ENCODE assay signal across 38 cellular contexts in genomic region chr4:175716956-175717355, GRCh38.
"Had no signal": no experiment of that assay in that cellular context is flagged by ENCODE, and none has a peak within 500 bp of the region (broad histone marks: within the 10 kb centered on the region; RNA-seq: fewer than 3 reads in every experiment).

No MANE protein-coding gene starts in this region.

- H3K36me3 Mint-ChIP-seq: activated CD4-positive, alpha-beta memory T cell treated with anti-CD3 and anti-CD28 coated beads for 36 hours; activated naive CD4-positive, alpha-beta T cell treated with anti-CD3 and anti-CD28 coated beads, Interleukin-2, amount 50 U/mL, for 72 hours; activated naive CD8-positive, alpha-beta T cell treated with anti-CD3 and anti-CD28 coated beads, Interleukin-2, amount 10 ng/mL, durations not matched to agents 7 days and 5 days; T-cell had no signal

- ATAC-seq: activated CD8-positive, alpha-beta T cell treated with anti-CD3 and anti-CD28 coated beads for 36 hours; activated naive CD4-positive, alpha-beta T cell treated with anti-CD3 and anti-CD28 coated beads, Interleukin-2, amount 50 U/mL, for 72 hours; activated naive CD8-positive, alpha-beta T cell treated with anti-CD3 and anti-CD28 coated beads, Interleukin-2, amount 50 U/mL, for 24 hours; activated T-cell treated with anti-CD3 and anti-CD28 coated beads, Interleukin-2, amount 50 U/mL, for 4 hours; activated T-cell treated with anti-CD3 and anti-CD28 coated beads, Interleukin-2, amount 50 U/mL, for 72 hours; activated T-helper 17 cell treated with anti-CD3 and anti-CD28 coated beads, Interleukin-2, amount 50 U/mL, for 72 hours; T-cell had no signal

- FAIRE-seq: colon, TTC549 had no signal

- H3K27ac Mint-ChIP-seq: activated B cell treated with CpG ODN at 0.5 μM for 24 hours; activated CD4-positive, alpha-beta memory T cell treated with anti-CD3 and anti-CD28 coated beads for 36 hours; activated CD4-positive, alpha-beta T cell treated with anti-CD3 and anti-CD28 coated beads, Interleukin-2, amount 10 ng/mL, durations not matched to agents 24 days and 14 days; activated CD8-positive, alpha-beta T cell treated with anti-CD3 and anti-CD28 coated beads for 36 hours; activated naive CD4-positive, alpha-beta T cell treated with anti-CD3 and anti-CD28 coated beads for 36 hours; activated naive CD4-positive, alpha-beta T cell treated with anti-CD3 and anti-CD28 coated beads, Interleukin-2, amount 50 U/mL, for 72 hours; activated naive CD8-positive, alpha-beta T cell treated with anti-CD3 and anti-CD28 coated beads, Interleukin-2, amount 10 ng/mL, durations not matched to agents 7 days and 5 days; activated naive CD8-positive, alpha-beta T cell treated with anti-CD3 and anti-CD28 coated beads, Interleukin-2, amount 50 U/mL, for 24 hours; activated T-cell treated with anti-CD3 and anti-CD28 coated beads, Interleukin-2, amount 50 U/mL, for 72 hours; activated T-helper 1 cell treated with anti-CD3 and anti-CD28 coated beads, Interleukin-12 subunit alpha, Interleukin-12 subunit beta, Interleukin-2, Interleukin-4 antibody, amounts not matched to agents 30 ng/mL and 10 ng/mL and 1 ng/mL, durations not matched to agents 14 hours and 24 hours and 36 hours; activated T-helper 17 cell treated with anti-CD3 and anti-CD28 coated beads, Interleukin-2, amount 50 U/mL, for 72 hours; T-cell; T-helper 1 cell treated with Interleukin-12 subunit alpha and Interleukin-12 subunit beta and Interleukin-4 antibody, amounts not matched to agents 30 μg/mL and 1 μg/mL, for 36 hours; T-helper 2 cell treated with Interferon-gamma antibody and Interleukin-4, amounts not matched to agents 5 μg/mL and 100 μg/mL, for 36 hours had no signal

- H3K27me3 Mint-ChIP-seq: activated B cell treated with CpG ODN at 0.5 μM for 24 hours; activated CD4-positive, alpha-beta memory T cell treated with anti-CD3 and anti-CD28 coated beads for 36 hours; activated CD4-positive, alpha-beta T cell treated with anti-CD3 and anti-CD28 coated beads, Interleukin-2, amount 10 ng/mL, durations not matched to agents 24 days and 14 days; activated CD8-positive, alpha-beta T cell treated with anti-CD3 and anti-CD28 coated beads for 36 hours; activated naive CD8-positive, alpha-beta T cell treated with anti-CD3 and anti-CD28 coated beads, Interleukin-2, amount 10 ng/mL, durations not matched to agents 7 days and 5 days; activated naive CD8-positive, alpha-beta T cell treated with anti-CD3 and anti-CD28 coated beads, Interleukin-2, amount 50 U/mL, for 24 hours; activated T-helper 17 cell treated with anti-CD3 and anti-CD28 coated beads, Interleukin-2, amount 50 U/mL, for 72 hours; T-cell had no signal

- DNase-seq: activated B cell treated with CpG ODN at 0.5 μM for 24 hours; activated CD4-positive, alpha-beta memory T cell treated with anti-CD3 and anti-CD28 coated beads for 36 hours; activated CD4-positive, alpha-beta T cell treated with anti-CD3 and anti-CD28 coated beads for 4 hours; activated CD4-positive, alpha-beta T cell treated with anti-CD3 and anti-CD28 coated beads, Interleukin-2, amount 10 ng/mL, durations not matched to agents 24 days and 14 days; activated CD4-positive, alpha-beta T cell treated with anti-CD3 and anti-CD28 coated beads, Interleukin-2, amount 50 U/mL, for 1 hour; activated CD4-positive, alpha-beta T cell treated with anti-CD3 and anti-CD28 coated beads, Interleukin-2, amount 50 U/mL, for 4 hours; activated CD4-positive, CD25-positive, alpha-beta regulatory T cell treated with anti-CD3 and anti-CD28 coated beads, Interleukin-2, amount 50 U/mL, for 72 hours; activated CD8-positive, alpha-beta memory T cell treated with anti-CD3 and anti-CD28 coated beads, Interleukin-2, amount 50 U/mL, for 4 hours; activated CD8-positive, alpha-beta T cell treated with anti-CD3 and anti-CD28 coated beads for 36 hours; activated effector memory CD4-positive, alpha-beta T cell treated with anti-CD3 and anti-CD28 coated beads, Interleukin-2, amount 50 U/mL, for 16 hours; activated gamma-delta T cell treated with Interleukin-2 at 50 U/mL for 16 hours; activated naive CD4-positive, alpha-beta T cell; activated naive CD4-positive, alpha-beta T cell treated with anti-CD3 and anti-CD28 coated beads for 36 hours; activated naive CD4-positive, alpha-beta T cell treated with anti-CD3 and anti-CD28 coated beads, Interleukin-2, amount 50 U/mL, for 16 hours; activated naive CD8-positive, alpha-beta T cell treated with anti-CD3 and anti-CD28 coated beads, Interleukin-2, amount 10 ng/mL, durations not matched to agents 7 days and 5 days; activated naive CD8-positive, alpha-beta T cell treated with anti-CD3 and anti-CD28 coated beads, Interleukin-2, amount 50 U/mL, for 24 hours; activated T-cell treated with anti-CD3 and anti-CD28 coated beads for 4 hours; activated T-cell treated with anti-CD3 and anti-CD28 coated beads, Interleukin-2, amount 50 U/mL, for 1 hour; activated T-cell treated with anti-CD3 and anti-CD28 coated beads, Interleukin-2, amount 50 U/mL, for 4 hours; activated T-cell treated with anti-CD3 and anti-CD28 coated beads, Interleukin-2, amount 50 U/mL, for 72 hours; amygdala; anterior cingulate cortex; brain microvascular endothelial cell; central memory CD4-positive, alpha-beta T cell; cerebellar nuclear complex; T-cell; T-helper 2 cell; T-helper 9 cell had no signal

- H3K9me3 ChIP-seq: ascending aorta, breast epithelium had no signal

- H3K4me3 ChIP-seq: ascending aorta, breast epithelium had no signal

- H3K36me3 ChIP-seq: ascending aorta, brain microvascular endothelial cell, breast epithelium had no signal

- H3K4me1 Mint-ChIP-seq: activated B cell treated with CpG ODN at 0.5 μM for 24 hours; activated CD4-positive, alpha-beta T cell treated with anti-CD3 and anti-CD28 coated beads, Interleukin-2, amount 10 ng/mL, durations not matched to agents 24 days and 14 days; activated naive CD8-positive, alpha-beta T cell treated with anti-CD3 and anti-CD28 coated beads, Interleukin-2, amount 10 ng/mL, durations not matched to agents 7 days and 5 days; activated naive CD8-positive, alpha-beta T cell treated with anti-CD3 and anti-CD28 coated beads, Interleukin-2, amount 50 U/mL, for 24 hours; activated T-helper 17 cell treated with anti-CD3 and anti-CD28 coated beads, Interleukin-2, amount 50 U/mL, for 72 hours; T-cell had no signal

- H3K4me3 Mint-ChIP-seq: activated B cell treated with CpG ODN at 0.5 μM for 24 hours; activated CD4-positive, alpha-beta memory T cell treated with anti-CD3 and anti-CD28 coated beads for 36 hours; activated CD4-positive, alpha-beta T cell treated with anti-CD3 and anti-CD28 coated beads, Interleukin-2, amount 10 ng/mL, durations not matched to agents 24 days and 14 days; activated CD8-positive, alpha-beta T cell treated with anti-CD3 and anti-CD28 coated beads for 36 hours; activated naive CD4-positive, alpha-beta T cell treated with anti-CD3 and anti-CD28 coated beads for 36 hours; activated naive CD8-positive, alpha-beta T cell treated with anti-CD3 and anti-CD28 coated beads, Interleukin-2, amount 10 ng/mL, durations not matched to agents 7 days and 5 days; activated naive CD8-positive, alpha-beta T cell treated with anti-CD3 and anti-CD28 coated beads, Interleukin-2, amount 50 U/mL, for 24 hours; activated T-cell treated with anti-CD3 and anti-CD28 coated beads, Interleukin-2, amount 50 U/mL, for 4 hours; activated T-cell treated with anti-CD3 and anti-CD28 coated beads, Interleukin-2, amount 50 U/mL, for 72 hours; activated T-helper 1 cell treated with anti-CD3 and anti-CD28 coated beads, Interleukin-12 subunit alpha, Interleukin-12 subunit beta, Interleukin-2, Interleukin-4 antibody, amounts not matched to agents 30 ng/mL and 10 ng/mL and 1 ng/mL, durations not matched to agents 14 hours and 24 hours and 36 hours; activated T-helper 17 cell treated with anti-CD3 and anti-CD28 coated beads, Interleukin-2, amount 50 U/mL, for 72 hours; T-cell; T-helper 1 cell treated with Interleukin-12 subunit alpha and Interleukin-12 subunit beta and Interleukin-4 antibody, amounts not matched to agents 30 μg/mL and 1 μg/mL, for 36 hours; T-helper 2 cell treated with Interferon-gamma antibody and Interleukin-4, amounts not matched to agents 5 μg/mL and 100 μg/mL, for 36 hours had no signal

- H3K9me3 Mint-ChIP-seq: activated B cell treated with CpG ODN at 0.5 μM for 24 hours; activated CD4-positive, alpha-beta memory T cell treated with anti-CD3 and anti-CD28 coated beads for 36 hours; activated CD4-positive, alpha-beta T cell treated with anti-CD3 and anti-CD28 coated beads, Interleukin-2, amount 10 ng/mL, durations not matched to agents 24 days and 14 days; activated CD8-positive, alpha-beta T cell treated with anti-CD3 and anti-CD28 coated beads for 36 hours; activated naive CD4-positive, alpha-beta T cell treated with anti-CD3 and anti-CD28 coated beads for 36 hours; activated naive CD8-positive, alpha-beta T cell treated with anti-CD3 and anti-CD28 coated beads, Interleukin-2, amount 10 ng/mL, durations not matched to agents 7 days and 5 days; activated naive CD8-positive, alpha-beta T cell treated with anti-CD3 and anti-CD28 coated beads, Interleukin-2, amount 50 U/mL, for 24 hours; activated T-cell treated with anti-CD3 and anti-CD28 coated beads, Interleukin-2, amount 50 U/mL, for 4 hours; activated T-helper 1 cell treated with anti-CD3 and anti-CD28 coated beads, Interleukin-12 subunit alpha, Interleukin-12 subunit beta, Interleukin-2, Interleukin-4 antibody, amounts not matched to agents 30 ng/mL and 10 ng/mL and 1 ng/mL, durations not matched to agents 14 hours and 24 hours and 36 hours; T-helper 1 cell treated with Interleukin-12 subunit alpha and Interleukin-12 subunit beta and Interleukin-4 antibody, amounts not matched to agents 30 μg/mL and 1 μg/mL, for 36 hours; T-helper 2 cell treated with Interferon-gamma antibody and Interleukin-4, amounts not matched to agents 5 μg/mL and 100 μg/mL, for 36 hours had no signal

- H3K4me1 ChIP-seq: ascending aorta, breast epithelium had no signal

- H3K27ac ChIP-seq: ascending aorta, brain microvascular endothelial cell, breast epithelium, VCaP had no signal

- H3K27me3 ChIP-seq: ascending aorta, brain microvascular endothelial cell, breast epithelium had no signal
